Comparison of ENCODE assay signal across 23 cellular contexts in genomic region chr5:7978991-7979390, GRCh38.
"Had no signal": no experiment of that assay in that cellular context is flagged by ENCODE, and none has a peak within 500 bp of the region (broad histone marks: within the 10 kb centered on the region; RNA-seq: fewer than 3 reads in every experiment).

No MANE protein-coding gene starts in this region.

- H3K27ac ChIP-seq: RWPE1 had no signal

- DNase-seq: IMR-90; KG1; NCI-H1092 treated with DMSO at 0.1 percent for 48 hours; NCI-H1436; NCI-H187; NCI-H2029; NCI-H2081 treated with DMSO at 0.1 percent for 48 hours; NCI-H2171; NCI-H226; NCI-H446; NCI-H510A; NCI-H524 treated with DMSO at 0.1 percent for 48 hours; NCI-H69; NCI-H774; NK-92 treated with Interleukin-12 subunit alpha and Interleukin-12 subunit beta, amount 100 ng/mL, for 24 hours; PC-3; SHP77; SW 1271; T-cell had no signal

- H3K4me1 Mint-ChIP-seq: T-cell had no signal

- H3K4me3 Mint-ChIP-seq: T-cell had no signal

- ATAC-seq: HepG2, Panc1, PC-3, SK-N-SH treated with all-trans-retinoic acid at 6 μM for 48 hours, T-cell had no signal

- H3K36me3 Mint-ChIP-seq: T-cell had no signal

- H3K27ac Mint-ChIP-seq: T-cell had no signal

- H3K9me3 Mint-ChIP-seq: T-cell had no signal
